ENCODE assay signal across 14 cellular contexts in genomic region chr4:3044812-3045499, GRCh38. TPM values are rescaled to one million over a fixed set of nuclear protein-coding genes. Genes with fewer than 3 reads are reported as not detected.
DNase-seq lines count a peak whose midpoint lies in the region; ATAC-seq and TF ChIP-seq lines count a peak whose summit lies in the region.
"Had no signal": no experiment of that assay in that cellular context is flagged by ENCODE, and none has a peak within 500 bp of the region (broad histone marks: within the 10 kb centered on the region; RNA-seq: fewer than 3 reads in every experiment).

No MANE protein-coding gene starts in this region.

- H3K4me1 ChIP-seq in Peyer's patch (peaks cover 0 to 26% (median 11%) of the 10 kb centered on the region in 4 donors), colonic mucosa (no peaks in the 10 kb centered on the region), uterus (no peaks in the 10 kb centered on the region)

- H3K27me3 Mint-ChIP-seq in activated naive CD4-positive, alpha-beta T cell treated with anti-CD3 and anti-CD28 coated beads, Interleukin-2, amount 50 U/mL, for 24 hours = no peaks in the 10 kb centered on the region
- H3K27me3 Mint-ChIP-seq in dendritic cell treated with granulocyte-macrophage colony-stimulating factor and Interleukin-4, amounts not matched to agents 40 ng/mL and 50 ng/mL, for 4 days = peaks cover 16% of the 10 kb centered on the region

- H3K9me3 Mint-ChIP-seq in activated naive CD4-positive, alpha-beta T cell treated with anti-CD3 and anti-CD28 coated beads, Interleukin-2, amount 50 U/mL, for 24 hours = no peaks in the 10 kb centered on the region
- H3K9me3 Mint-ChIP-seq in dendritic cell treated with granulocyte-macrophage colony-stimulating factor and Interleukin-4, amounts not matched to agents 40 ng/mL and 50 ng/mL, for 4 days = no peaks in the 10 kb centered on the region
- no peaks in the 10 kb centered on the region for H3K9me3 Mint-ChIP-seq in stimulated activated effector memory CD8-positive, alpha-beta T cell treated with anti-CD3 and anti-CD28 coated beads, Interleukin-12 subunit alpha, Interleukin-12 subunit beta, amount 100 ng/mL, for 72 hours

- peaks cover 3% of the 10 kb centered on the region for H3K36me3 Mint-ChIP-seq in activated naive CD4-positive, alpha-beta T cell treated with anti-CD3 and anti-CD28 coated beads, Interleukin-2, amount 50 U/mL, for 24 hours
- H3K36me3 Mint-ChIP-seq in dendritic cell treated with granulocyte-macrophage colony-stimulating factor and Interleukin-4, amounts not matched to agents 40 ng/mL and 50 ng/mL, for 4 days (ENCODE audit: low read depth) = no peaks in the 10 kb centered on the region
- H3K36me3 Mint-ChIP-seq in stimulated activated effector memory CD8-positive, alpha-beta T cell treated with anti-CD3 and anti-CD28 coated beads, Interleukin-12 subunit alpha, Interleukin-12 subunit beta, amount 100 ng/mL, for 72 hours = peaks cover 11% of the 10 kb centered on the region

- TF ChIP-seq POLR2A in Peyer's patch (IDR thresholded peaks at IDR 0.05) (peak in 1 of 2 donors; percentile 70), uterus (IDR thresholded peaks at IDR 0.05) (no peak)

- no peak for DNase-seq in activated naive CD4-positive, alpha-beta T cell (lab: John Stamatoyannopoulos, UW)
- DNase-seq in Peyer's patch (peak in 2 of 3 donors; percentile 49 to 74), colonic mucosa (no peak), NCI-H128 (lab: John Stamatoyannopoulos, UW; ENCODE audit: unreplicated experiment) (no peak), uterus (no peak)
- DNase-seq in stimulated activated effector memory CD8-positive, alpha-beta T cell treated with anti-CD3 and anti-CD28 coated beads, Interleukin-12 subunit alpha, Interleukin-12 subunit beta, amount 100 ng/mL, for 72 hours (ENCODE audit: low spot score in 2 of 2) = no peak
- DNase-seq: DMS153, left cardiac atrium, NCI-H1436 treated with DMSO at 0.1 percent for 48 hours, NCI-H446 had no signal

- H3K9me3 ChIP-seq in Peyer's patch (no peaks in the 10 kb centered on the region), colonic mucosa (no peaks in the 10 kb centered on the region), uterus (no peaks in the 10 kb centered on the region)

- H3K9ac ChIP-seq in colonic mucosa (ENCODE audit: low read depth in 2 of 2, low read length in 2 of 2) = no peak overlapping the region

- no peak for TF ChIP-seq CTCF in Peyer's patch (IDR thresholded peaks at IDR 0.05)
- TF ChIP-seq CTCF in colonic mucosa (IDR thresholded peaks at IDR 0.05) = no peak
- TF ChIP-seq CTCF in uterus (IDR thresholded peaks at IDR 0.05) = no peak

- no peak overlapping the region for H3K27ac Mint-ChIP-seq in activated naive CD4-positive, alpha-beta T cell treated with anti-CD3 and anti-CD28 coated beads, Interleukin-2, amount 50 U/mL, for 24 hours
- H3K27ac Mint-ChIP-seq in dendritic cell treated with granulocyte-macrophage colony-stimulating factor and Interleukin-4, amounts not matched to agents 40 ng/mL and 50 ng/mL, for 4 days = peak overlapping the region; percentile 62
- H3K27ac Mint-ChIP-seq in stimulated activated effector memory CD8-positive, alpha-beta T cell treated with anti-CD3 and anti-CD28 coated beads, Interleukin-12 subunit alpha, Interleukin-12 subunit beta, amount 100 ng/mL, for 72 hours = peak overlapping the region; percentile 81

- peak overlapping the region in 1 of 4 donors; percentile 28 for H3K4me3 ChIP-seq in Peyer's patch
- H3K4me3 ChIP-seq in colonic mucosa = no peak overlapping the region
- no peak overlapping the region for H3K4me3 ChIP-seq in uterus

- ATAC-seq in stimulated activated effector memory CD8-positive, alpha-beta T cell treated with anti-CD3 and anti-CD28 coated beads, Interleukin-12 subunit alpha, Interleukin-12 subunit beta, amount 100 ng/mL, for 72 hours = no peak

- H3K4me1 Mint-ChIP-seq in activated naive CD4-positive, alpha-beta T cell treated with anti-CD3 and anti-CD28 coated beads, Interleukin-2, amount 50 U/mL, for 24 hours = peaks cover 39% of the 10 kb centered on the region
- H3K4me1 Mint-ChIP-seq in dendritic cell treated with granulocyte-macrophage colony-stimulating factor and Interleukin-4, amounts not matched to agents 40 ng/mL and 50 ng/mL, for 4 days (ENCODE audit: low read depth) = peaks cover 62% of the 10 kb centered on the region
- H3K4me1 Mint-ChIP-seq in stimulated activated effector memory CD8-positive, alpha-beta T cell treated with anti-CD3 and anti-CD28 coated beads, Interleukin-12 subunit alpha, Interleukin-12 subunit beta, amount 100 ng/mL, for 72 hours = peaks cover 40% of the 10 kb centered on the region

- no peaks in the 10 kb centered on the region for H3K36me3 ChIP-seq in Peyer's patch
- H3K36me3 ChIP-seq in colonic mucosa = no peaks in the 10 kb centered on the region
- H3K36me3 ChIP-seq in uterus = no peaks in the 10 kb centered on the region

- peak overlapping the region in 2 of 4 donors; percentile 2 to 73 for H3K27ac ChIP-seq in Peyer's patch
- no peak overlapping the region for H3K27ac ChIP-seq in colonic mucosa
- H3K27ac ChIP-seq in uterus = no peak overlapping the region

- intact Hi-C loops in dendritic cell treated with granulocyte-macrophage colony-stimulating factor and Interleukin-4, amounts not matched to agents 40 ng/mL and 50 ng/mL, for 4 days (cut with micrococcal nuclease) = no loop called here
- intact Hi-C loops in colonic mucosa (cut with DNase I) = no loop called here
- intact Hi-C loops in uterus (cut with DNase I; ENCODE audit: low total_unique reads) = no loop called here

- peak overlapping the region; percentile 49 for H3K4me3 Mint-ChIP-seq in activated naive CD4-positive, alpha-beta T cell treated with anti-CD3 and anti-CD28 coated beads, Interleukin-2, amount 50 U/mL, for 24 hours
- no peak overlapping the region for H3K4me3 Mint-ChIP-seq in dendritic cell treated with granulocyte-macrophage colony-stimulating factor and Interleukin-4, amounts not matched to agents 40 ng/mL and 50 ng/mL, for 4 days
- peak overlapping the region; percentile 55 for H3K4me3 Mint-ChIP-seq in stimulated activated effector memory CD8-positive, alpha-beta T cell treated with anti-CD3 and anti-CD28 coated beads, Interleukin-12 subunit alpha, Interleukin-12 subunit beta, amount 100 ng/mL, for 72 hours

- H3K27me3 ChIP-seq in Peyer's patch (no peaks in the 10 kb centered on the region), colonic mucosa (no peaks in the 10 kb centered on the region), uterus (no peaks in the 10 kb centered on the region)

RNA-seq across cellular contexts. Expression of gene HTT-AS, which starts 29.4 kb away (rescaled TPM):
- total RNA-seq in Peyer's patch (not detected), colonic mucosa (not detected), uterus (not detected)
- total RNA-seq: left cardiac atrium, SK-MEL-5, urinary bladder had no signal

RNA-seq across cellular contexts. Expression of gene HTT, which starts 29.5 kb away (rescaled TPM):
- total RNA-seq in Peyer's patch (100 to 1,000 TPM in 2 of 4 donors, 10 to 100 TPM in 2; 62.3 to 133 (median 113) TPM), colonic mucosa (10 to 100 TPM; 51.0 to 55.5 TPM), uterus (10 to 100 TPM; 10.9 to 81.4 (median 49.8) TPM)

Comparison
In these comparisons a context has a peak if more than half of its experiments do, and no peak if none do; other contexts are left out.
1. DNase-seq: peak in Peyer's patch (2 of 3); none in activated naive CD4-positive, alpha-beta T cell (0 of 4), stimulated activated effector memory CD8-positive, alpha-beta T cell treated with anti-CD3 and anti-CD28 coated beads, Interleukin-12 subunit alpha, Interleukin-12 subunit beta, amount 100 ng/mL, for 72 hours (0 of 2), colonic mucosa (single experiment), NCI-H128 (single experiment) and uterus (0 of 2).